ENCODE assay signal across 9 cellular contexts in genomic region chr5:173326501-173326960, GRCh38. TPM values are rescaled to one million over a fixed set of nuclear protein-coding genes. Genes with fewer than 3 reads are reported as not detected.
A peak's percentile ranks its signal among the peaks of the same experiment; 100 is the strongest.
DNase-seq lines count a peak whose midpoint lies in the region; ATAC-seq and TF ChIP-seq lines count a peak whose summit lies in the region.
"Had no signal": no experiment of that assay in that cellular context is flagged by ENCODE, and none has a peak within 500 bp of the region (broad histone marks: within the 10 kb centered on the region; RNA-seq: fewer than 3 reads in every experiment).

No MANE protein-coding gene starts in this region.

- peaks cover 22% of the 10 kb centered on the region for H3K27me3 ChIP-seq in BE2C
- H3K27me3 ChIP-seq in adipocyte (replicated peaks; ENCODE audit: control insufficient read depth, insufficient read depth, low read length): no peaks in the 10 kb centered on the region
- peaks cover 77% of the 10 kb centered on the region for H3K27me3 ChIP-seq in lower lobe of right lung (ENCODE audit: low read depth)
- peaks cover 0 to 23% of the 10 kb centered on the region in 2 donors for H3K27me3 ChIP-seq in uterus
- H3K27me3 ChIP-seq in transverse colon: peaks cover 67% of the 10 kb centered on the region

- WGBS in transverse colon (ENCODE audit: low coverage in 1 of 2), 2 donors: 33% methylated on average over 15 of the region's 15 CpGs; no CpG with 5 or more reads in 1 of the 2 donors

- H3K9ac ChIP-seq in adipocyte (ENCODE audit: low read length): peak overlapping the region; percentile 90

- TF ChIP-seq CTCF in BE2C (IDR thresholded peaks at IDR 0.05; ENCODE audit: low read depth, low read length) (no peak), lower lobe of right lung (IDR thresholded peaks at IDR 0.05) (no peak), uterus (IDR thresholded peaks at IDR 0.05) (no peak), transverse colon (IDR thresholded peaks at IDR 0.05) (no peak)

- H3K4me1 ChIP-seq in BE2C (peaks cover 23% of the 10 kb centered on the region), adipocyte (ENCODE audit: control insufficient read depth, insufficient read depth, low read length) (peaks cover 51% of the 10 kb centered on the region), lower lobe of right lung (peaks cover 67% of the 10 kb centered on the region), uterus (peaks cover 0 to 30% of the 10 kb centered on the region in 2 donors), transverse colon (peaks cover 31 to 52% (median 48%) of the 10 kb centered on the region in 4 donors)

- intact Hi-C loops in lower lobe of right lung (cut with DNase I) (no loop called here), uterus (cut with DNase I; ENCODE audit: low total_unique reads) (no loop called here), transverse colon (cut with DNase I; ENCODE audit: low total_unique reads) (no loop called here)

- ATAC-seq in lower lobe of right lung: no peak
- no peak for ATAC-seq in GM18520 (IDR thresholded peaks at IDR 0.05; ENCODE audit: unreplicated experiment)
- no peak for ATAC-seq in GM18505 (IDR thresholded peaks at IDR 0.05; ENCODE audit: unreplicated experiment)

- TF ChIP-seq POLR2A in uterus (IDR thresholded peaks at IDR 0.05) (no peak), GM18505 (IDR thresholded peaks at IDR 0.05; ENCODE audit: borderline replicate concordance, extremely low read depth, insufficient read depth, insufficient read length) (no peak), transverse colon (IDR thresholded peaks at IDR 0.05) (no peak)

- in situ Hi-C loops in transverse colon (cut with MboI; ENCODE audit: low pct_ligation_motif_present in 1 of 4, low pct_unique_long_range_greater_than_20kb in 1 of 4, low sequenced_read_pairs in 3 of 4): no loop called here

- H3K36me3 ChIP-seq in BE2C (peaks cover 29% of the 10 kb centered on the region), adipocyte (ENCODE audit: control insufficient read depth, insufficient read depth, low read length, severe bottlenecking) (peaks cover 23% of the 10 kb centered on the region), lower lobe of right lung (peaks cover 5% of the 10 kb centered on the region), uterus (no peaks in the 10 kb centered on the region), transverse colon (no peaks in the 10 kb centered on the region)

- peak overlapping the region; percentile 76 for H3K4me3 ChIP-seq in BE2C (ENCODE audit: low read depth, low read length)
- peak overlapping the region; percentile 84 for H3K4me3 ChIP-seq in adipocyte (ENCODE audit: low read length)
- peak overlapping the region; percentile 51 for H3K4me3 ChIP-seq in lower lobe of right lung
- H3K4me3 ChIP-seq in uterus: peak overlapping the region in 1 of 2 donors; percentile 22
- H3K4me3 ChIP-seq in transverse colon: peak overlapping the region in 2 of 4 donors; percentile 24 to 48

- DNase-seq in BE2C (no peak), HS-5 (ENCODE audit: low read depth) (peak; percentile 87), adipocyte (ENCODE audit: low read depth) (peak; percentile 92), lower lobe of right lung (no peak), uterus (no peak), transverse colon (no peak)
- DNase-seq: activated CD8-positive, alpha-beta memory T cell treated with anti-CD3 and anti-CD28 coated beads for 24 hours had no signal

- TF ChIP-seq EP300 in transverse colon (IDR thresholded peaks at IDR 0.05; ENCODE audit: low read depth): no peak

- H3K9me3 ChIP-seq in BE2C (no peaks in the 10 kb centered on the region), adipocyte (ENCODE audit: control insufficient read depth, low read length) (no peaks in the 10 kb centered on the region), lower lobe of right lung (no peaks in the 10 kb centered on the region), uterus (no peaks in the 10 kb centered on the region), transverse colon (no peaks in the 10 kb centered on the region)

- H3K27ac ChIP-seq in lower lobe of right lung (no peak overlapping the region), uterus (no peak overlapping the region), transverse colon (no peak overlapping the region)

RNA-seq across cellular contexts. Expression of gene STC2, which starts 1.7 kb away (rescaled TPM):
- polyA plus RNA-seq in BE2C (2012; ENCODE audit: insufficient read depth, insufficient read length, low read depth): 230 TPM
- total RNA-seq in lower lobe of right lung: 10.8 TPM
- total RNA-seq in uterus: 1 to 10 TPM in 2 of 4 donors, under 1 TPM in 1, not detected in 1; 0.26 to 3.4 (median 1.5) TPM
- 1 to 10 TPM; 1.5 to 8.1 (median 2.0) TPM for total RNA-seq in transverse colon

Comparison
In these comparisons a context has a peak if more than half of its experiments do, and no peak if none do; other contexts are left out.
1. DNase-seq: peak in HS-5 (single experiment) and adipocyte (single experiment); none in BE2C (single experiment), lower lobe of right lung (single experiment), uterus (0 of 2) and transverse colon (single experiment).